ENCODE assay signal across 18 cellular contexts in genomic region chr2:132609101-132609890, GRCh38.
"Had no signal": no experiment of that assay in that cellular context is flagged by ENCODE, and none has a peak within 500 bp of the region (broad histone marks: within the 10 kb centered on the region; RNA-seq: fewer than 3 reads in every experiment).

No MANE protein-coding gene starts in this region.

- H3K27ac ChIP-seq: breast epithelium, sigmoid colon, suprapubic skin, upper lobe of left lung had no signal

- DNase-seq: activated CD4-positive, alpha-beta T cell treated with anti-CD3 and anti-CD28 coated beads for 1 hour; activated CD4-positive, alpha-beta T cell treated with anti-CD3 and anti-CD28 coated beads, Interleukin-2, amount 50 U/mL, for 48 hours; activated CD8-positive, alpha-beta memory T cell treated with anti-CD3 and anti-CD28 coated beads, Interleukin-2, amount 10 ng/mL, durations not matched to agents 7 days and 5 days; activated gamma-delta T cell treated with Interleukin-2 at 50 U/mL for 16 hours; activated naive CD8-positive, alpha-beta T cell treated with anti-CD3 and anti-CD28 coated beads, Interleukin-2, amount 10 ng/mL, durations not matched to agents 7 days and 5 days; activated T-cell treated with anti-CD3 and anti-CD28 coated beads, Interleukin-2, amount 50 U/mL, for 4 hours; anterior cingulate cortex; hypothalamus; naive thymus-derived CD4-positive, alpha-beta T cell; nucleus accumbens; sigmoid colon; stimulated activated CD4-positive, alpha-beta T cell treated with anti-CD3 and anti-CD28 coated beads, Interleukin-2, amount 100 ng/mL, for 24 hours; stimulated activated naive B cell treated with anti-CD40 and anti-IgM and Interleukin-4, amounts not matched to agents 10 μg/mL and 1 μg/mL and 100 μg/mL, for 72 hours; T1000 had no signal

- H3K36me3 ChIP-seq: breast epithelium, sigmoid colon, suprapubic skin, upper lobe of left lung had no signal

- H3K27me3 ChIP-seq: breast epithelium, sigmoid colon, suprapubic skin, upper lobe of left lung had no signal

- H3K4me3 ChIP-seq: breast epithelium, lung, sigmoid colon, suprapubic skin, upper lobe of left lung had no signal

- ATAC-seq: activated CD8-positive, alpha-beta memory T cell treated with anti-CD3 and anti-CD28 coated beads, Interleukin-2, amount 10 ng/mL, durations not matched to agents 7 days and 5 days; activated T-cell treated with anti-CD3 and anti-CD28 coated beads, Interleukin-2, amount 50 U/mL, for 4 hours; naive thymus-derived CD4-positive, alpha-beta T cell had no signal

- H3K9me3 ChIP-seq: breast epithelium, sigmoid colon, suprapubic skin, upper lobe of left lung had no signal

- H3K4me1 ChIP-seq: breast epithelium, sigmoid colon, suprapubic skin, upper lobe of left lung had no signal
